19 cellular contexts compared by ENCODE assay signal in the genomic region with DNA sequence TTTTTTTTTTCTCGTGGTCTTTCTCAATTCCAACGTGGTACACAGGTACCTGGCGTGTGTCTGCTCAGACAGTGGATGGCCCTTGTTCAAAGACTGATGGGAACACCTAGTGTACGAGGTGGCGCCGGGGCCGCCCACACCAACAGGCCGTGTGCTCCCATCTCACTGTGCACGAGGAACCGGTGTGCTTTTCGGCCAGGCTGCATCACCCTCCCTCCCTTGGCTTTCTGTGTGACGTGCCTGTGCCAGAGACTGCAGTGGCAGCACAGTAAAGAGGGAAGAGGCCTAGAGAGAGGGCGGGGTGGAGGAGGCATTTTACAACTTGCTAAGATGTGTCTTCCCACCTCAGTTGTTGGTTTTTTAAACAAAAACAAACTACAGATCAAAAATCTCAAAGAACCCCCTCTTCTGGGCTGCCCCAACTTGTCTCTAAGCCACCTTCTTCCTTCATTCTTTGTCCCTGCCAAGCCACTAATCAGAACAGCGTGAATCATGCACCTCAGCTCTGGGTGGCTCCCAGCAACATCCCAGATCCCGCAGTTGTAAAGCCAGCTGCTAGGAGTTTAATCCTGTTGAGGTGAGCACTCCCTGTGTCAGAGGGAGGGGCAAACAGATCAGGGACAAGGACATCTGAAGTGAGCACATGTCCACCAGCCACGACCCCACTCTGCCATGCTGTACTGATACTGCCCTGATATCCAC. TPM values are rescaled to one million over a fixed set of nuclear protein-coding genes. Genes with fewer than 3 reads are reported as not detected.
DNase-seq lines count a peak whose midpoint lies in the region; ATAC-seq, FAIRE-seq and TF ChIP-seq lines count a peak whose summit lies in the region.
"Had no signal": no experiment of that assay in that cellular context is flagged by ENCODE, and none has a peak within 500 bp of the region (broad histone marks: within the 10 kb centered on the region; RNA-seq: fewer than 3 reads in every experiment).

No MANE protein-coding gene starts in this region.

- H2AK9ac ChIP-seq in IMR-90 (replicated peaks; ENCODE audit: low read depth, low read length, poor library complexity) = peak overlapping the region; percentile 67

- in situ Hi-C loops in IMR-90 (cut with MboI; ENCODE audit: low sequenced_read_pairs) = loop anchor here (25.0 kb wide), 1 partner anchor 477 kb away; no protein-coding TSS in a partner anchor

- H3K27ac ChIP-seq in IMR-90 (ENCODE audit: insufficient read depth, low read length) = no peak overlapping the region
- H3K27ac ChIP-seq in left ventricle myocardium inferior (replicated peaks) = peak overlapping the region; percentile 63
- H3K27ac ChIP-seq in small intestine (ENCODE audit: low read depth in 1 of 2, low read length in 1 of 2) = no peak overlapping the region
- H3K27ac ChIP-seq in body of pancreas = no peak overlapping the region
- H3K27ac ChIP-seq: BLaER1 treated with 17β-estradiol and CSF1 and Interleukin-3, amounts not matched to agents 10 nM and 100 nM had no signal

- H2BK15ac ChIP-seq in IMR-90 (ENCODE audit: low read depth, low read length) = no peak overlapping the region

- H3K36me3 Mint-ChIP-seq in brain = no peaks in the 10 kb centered on the region
- H3K36me3 Mint-ChIP-seq in WTC11 = no peaks in the 10 kb centered on the region
- H3K36me3 Mint-ChIP-seq: stimulated activated memory B cell treated with anti-CD40 and anti-IgM and Interleukin-4, amounts not matched to agents 10 μg/mL and 1 μg/mL and 100 μg/mL, for 72 hours had no signal

- no peak overlapping the region for H3K56ac ChIP-seq in IMR-90 (ENCODE audit: extremely low read depth, insufficient read depth, low read length)

- H3K4ac ChIP-seq in IMR-90 (ENCODE audit: low read depth, low read length) = peak overlapping the region; percentile 24; the same call in 1 of the 2 replicates

- TF ChIP-seq CTCF in IMR-90 (conservative IDR thresholded peaks at IDR 0.05; ENCODE audit: low read depth, low read length) = no peak
- no peak for TF ChIP-seq CTCF in brain (conservative IDR thresholded peaks at IDR 0.05)
- TF ChIP-seq CTCF in left ventricle myocardium inferior (IDR thresholded peaks at IDR 0.05; ENCODE audit: borderline replicate concordance) = no peak
- TF ChIP-seq CTCF in body of pancreas (IDR thresholded peaks at IDR 0.05) = no peak
- no peak for TF ChIP-seq CTCF in WTC11 (IDR thresholded peaks at IDR 0.05)

- H2BK5ac ChIP-seq in IMR-90 (ENCODE audit: low read depth, low read length, poor library complexity, severe bottlenecking) = no peak overlapping the region

- H3K4me3 Mint-ChIP-seq in brain = peak overlapping the region in 1 of 5 experiments; percentile 7
- H3K4me3 Mint-ChIP-seq in WTC11 = no peak overlapping the region
- H3K4me3 Mint-ChIP-seq: activated CD4-positive, alpha-beta T cell treated with anti-CD3 and anti-CD28 coated beads, Interleukin-2, amount 10 ng/mL, durations not matched to agents 7 days and 5 days; activated T-cell treated with anti-CD3 and anti-CD28 coated beads, Interleukin-2, amount 50 U/mL, for 72 hours; dendritic cell treated with granulocyte-macrophage colony-stimulating factor and Interleukin-4, amounts not matched to agents 40 ng/mL and 50 ng/mL, for 4 days; stimulated activated memory B cell treated with anti-CD40 and anti-IgM and Interleukin-4, amounts not matched to agents 10 μg/mL and 1 μg/mL and 100 μg/mL, for 72 hours had no signal

- no peak overlapping the region for H4K5ac ChIP-seq in IMR-90 (ENCODE audit: low read depth, low read length)

- no peak overlapping the region for H3K18ac ChIP-seq in IMR-90 (ENCODE audit: low read depth, low read length)

- peak overlapping the region; percentile 4; the same call in 1 of the 2 replicates for H3K14ac ChIP-seq in IMR-90 (replicated peaks; ENCODE audit: low read depth, low read length)

- no peak overlapping the region for H4K8ac ChIP-seq in IMR-90 (ENCODE audit: low read depth in 2 of 2, low read length in 2 of 2)

- CTCF ChIA-PET in IMR-90 (lab: Yijun Ruan, JAX) (no interaction called here), WTC11 (lab: Charles Lee) (interaction anchor here (0.5 kb wide), 1 partner anchor 12 kb away, joined by 4 read pairs; no protein-coding TSS in a partner anchor)

- H3K79me1 ChIP-seq in IMR-90 (ENCODE audit: low read depth in 1 of 2, low read length in 2 of 2) = no peaks in the 10 kb centered on the region

- H3K23ac ChIP-seq in IMR-90 (ENCODE audit: low read depth, low read length) = no peak overlapping the region

- H3K9me1 ChIP-seq in IMR-90 (ENCODE audit: insufficient read depth, low read length) = peaks cover 4% of the 10 kb centered on the region

- H2AK5ac ChIP-seq in IMR-90 (ENCODE audit: low read depth, low read length) = no peak overlapping the region; the same call in 1 of the 2 replicates

- peaks cover 0 to 2% (median 0%) of the 10 kb centered on the region in 5 experiments for H3K9me3 Mint-ChIP-seq in brain
- H3K9me3 Mint-ChIP-seq in WTC11 = peaks cover 3% of the 10 kb centered on the region
- H3K9me3 Mint-ChIP-seq: activated CD4-positive, alpha-beta T cell treated with anti-CD3 and anti-CD28 coated beads, Interleukin-2, amount 10 ng/mL, durations not matched to agents 7 days and 5 days; activated T-cell treated with anti-CD3 and anti-CD28 coated beads, Interleukin-2, amount 50 U/mL, for 72 hours; stimulated activated memory B cell treated with anti-CD40 and anti-IgM and Interleukin-4, amounts not matched to agents 10 μg/mL and 1 μg/mL and 100 μg/mL, for 72 hours had no signal

- H4K20me1 ChIP-seq in IMR-90 (ENCODE audit: insufficient read depth, low read length) = no peaks in the 10 kb centered on the region
- H4K20me1 ChIP-seq: BLaER1 treated with 17β-estradiol and CSF1 and Interleukin-3, amounts not matched to agents 10 nM and 100 nM had no signal

- no peak for TF ChIP-seq POLR2A in IMR-90 (IDR thresholded peaks at IDR 0.05; ENCODE audit: low read depth, low read length)
- no peak for TF ChIP-seq POLR2A in body of pancreas (IDR thresholded peaks at IDR 0.05)

- no peaks in the 10 kb centered on the region for H3K27me3 ChIP-seq in IMR-90 (ENCODE audit: control insufficient read depth, insufficient read depth, low read length)
- H3K27me3 ChIP-seq in left ventricle myocardium inferior (ENCODE audit: low read depth) = no peaks in the 10 kb centered on the region
- H3K27me3 ChIP-seq in small intestine (ENCODE audit: control insufficient read depth in 2 of 2, insufficient read depth in 2 of 2, low read length in 2 of 2) = no peaks in the 10 kb centered on the region
- no peaks in the 10 kb centered on the region for H3K27me3 ChIP-seq in body of pancreas
- H3K27me3 ChIP-seq: BLaER1 treated with 17β-estradiol and CSF1 and Interleukin-3, amounts not matched to agents 10 nM and 100 nM had no signal

- 100% methylated on average over 2 of the region's 16 CpGs; no CpG with 5 or more reads in 1 of the 2 experiments for WGBS in IMR-90 (ENCODE audit: extremely low coverage in 2 of 2, insufficient read length in 1 of 2), 2 experiments
- 77 to 87% (median 80%) methylated on average over 16 of the region's 16 CpGs for WGBS in small intestine, 3 donors
- 87 to 89% methylated on average over 16 of the region's 16 CpGs for WGBS in body of pancreas, 2 donors

- peaks cover 3% of the 10 kb centered on the region for H3K27me3 Mint-ChIP-seq in brain
- H3K27me3 Mint-ChIP-seq in WTC11 (ENCODE audit: low read depth) = peaks cover 5% of the 10 kb centered on the region
- H3K27me3 Mint-ChIP-seq: dendritic cell treated with granulocyte-macrophage colony-stimulating factor and Interleukin-4, amounts not matched to agents 40 ng/mL and 50 ng/mL, for 4 days; stimulated activated memory B cell treated with anti-CD40 and anti-IgM and Interleukin-4, amounts not matched to agents 10 μg/mL and 1 μg/mL and 100 μg/mL, for 72 hours had no signal

- H3K27ac Mint-ChIP-seq in brain (peak overlapping the region; percentile 43 to 89 (median 46)), WTC11 (no peak overlapping the region)
- H3K27ac Mint-ChIP-seq: activated CD4-positive, alpha-beta T cell treated with anti-CD3 and anti-CD28 coated beads, Interleukin-2, amount 10 ng/mL, durations not matched to agents 7 days and 5 days; activated T-cell treated with anti-CD3 and anti-CD28 coated beads, Interleukin-2, amount 50 U/mL, for 72 hours; dendritic cell treated with granulocyte-macrophage colony-stimulating factor and Interleukin-4, amounts not matched to agents 40 ng/mL and 50 ng/mL, for 4 days; progenitor cell of endocrine pancreas; stimulated activated memory B cell treated with anti-CD40 and anti-IgM and Interleukin-4, amounts not matched to agents 10 μg/mL and 1 μg/mL and 100 μg/mL, for 72 hours had no signal

- H3K36me3 ChIP-seq in IMR-90 (ENCODE audit: control insufficient read depth, insufficient read depth, low read length) = no peaks in the 10 kb centered on the region
- H3K36me3 ChIP-seq in left ventricle myocardium inferior = no peaks in the 10 kb centered on the region
- no peaks in the 10 kb centered on the region for H3K36me3 ChIP-seq in small intestine (ENCODE audit: control insufficient read depth in 2 of 2, insufficient read depth in 2 of 2, low read length in 2 of 2)
- no peaks in the 10 kb centered on the region for H3K36me3 ChIP-seq in body of pancreas (replicated peaks in 1 of 2; ENCODE audit: insufficient read depth in 1 of 2, low read depth in 2 of 2)

- H3K4me2 ChIP-seq in IMR-90 (ENCODE audit: low read depth, low read length) = no peak overlapping the region
- H3K4me2 ChIP-seq: BLaER1 treated with 17β-estradiol and CSF1 and Interleukin-3, amounts not matched to agents 10 nM and 100 nM had no signal

- no peaks in the 10 kb centered on the region; the same call in 1 of the 2 replicates for H3K4me1 ChIP-seq in IMR-90 (ENCODE audit: control insufficient read depth, insufficient read depth, low read length)
- H3K4me1 ChIP-seq in left ventricle myocardium inferior = peaks cover 46% of the 10 kb centered on the region
- no peaks in the 10 kb centered on the region for H3K4me1 ChIP-seq in small intestine (ENCODE audit: control insufficient read depth in 2 of 2, insufficient read depth in 1 of 2, low read depth in 1 of 2, low read length in 1 of 2)
- no peaks in the 10 kb centered on the region for H3K4me1 ChIP-seq in body of pancreas

- ATAC-seq in IMR-90 (ENCODE audit: low read depth) (no peak), GM21529 (IDR thresholded peaks at IDR 0.05; ENCODE audit: unreplicated experiment) (no peak), body of pancreas (no peak), WTC11 (no peak)
- ATAC-seq: activated T-cell treated with anti-CD3 and anti-CD28 coated beads, Interleukin-2, amount 50 U/mL, for 72 hours; stimulated activated memory B cell treated with anti-CD40 and anti-IgM and Interleukin-4, amounts not matched to agents 10 μg/mL and 1 μg/mL and 100 μg/mL, for 72 hours had no signal

- H3K9me3 ChIP-seq in IMR-90 (ENCODE audit: control insufficient read depth, insufficient read depth, low read length) (no peaks in the 10 kb centered on the region), left ventricle myocardium inferior (replicated peaks) (no peaks in the 10 kb centered on the region), small intestine (ENCODE audit: control insufficient read depth, low read depth) (no peaks in the 10 kb centered on the region), body of pancreas (no peaks in the 10 kb centered on the region)

- dilution Hi-C loops in IMR-90 (cut with HindIII; ENCODE audit: low sequenced_read_pairs, unreplicated experiment) = no loop called here

- no peak for TF ChIP-seq RAD21 in IMR-90 (IDR thresholded peaks at IDR 0.05; ENCODE audit: low read length)

- H3K4me1 Mint-ChIP-seq in brain = peaks cover 59% of the 10 kb centered on the region
- no peaks in the 10 kb centered on the region for H3K4me1 Mint-ChIP-seq in WTC11

- H4K91ac ChIP-seq in IMR-90 (ENCODE audit: insufficient read depth, low read depth, low read length) = no peak overlapping the region

- no peak for DNase-seq in IMR-90
- no peak for DNase-seq in left ventricle myocardium inferior
- DNase-seq in small intestine = peak; percentile 21
- no peak for DNase-seq in body of pancreas
- no peak for DNase-seq in DMS79 (lab: John Stamatoyannopoulos, UW)
- DNase-seq in WTC11 (ENCODE audit: low spot score) = no peak
- DNase-seq: activated CD4-positive, alpha-beta T cell treated with anti-CD3 and anti-CD28 coated beads, Interleukin-2, amount 10 ng/mL, durations not matched to agents 7 days and 5 days; activated T-cell treated with anti-CD3 and anti-CD28 coated beads, Interleukin-2, amount 50 U/mL, for 72 hours; DND-41; islet precursor cell; NCI-H2171 treated with DMSO at 0.1 percent for 48 hours; stimulated activated CD4-positive, alpha-beta T cell treated with anti-CD3 and anti-CD28 coated beads, Interleukin-4, amount 100 ng/mL, for 4 hours; T-helper 2 cell had no signal

- no TSS peak for BruUV-seq in IMR-90 (replicated peaks; lab: Mats Ljungman, UMichigan)

- H2AFZ ChIP-seq in IMR-90 (replicated peaks; ENCODE audit: low read length, poor library complexity) = peak overlapping the region; percentile 56

- FAIRE-seq in small intestine (lab: Jason Lieb, UNC) = no peak

- no peak overlapping the region for H3K9ac ChIP-seq in IMR-90 (ENCODE audit: low read depth, low read length)
- H3K9ac ChIP-seq: BLaER1 treated with 17β-estradiol and CSF1 and Interleukin-3, amounts not matched to agents 10 nM and 100 nM had no signal

- POLR2A ChIA-PET in IMR-90 (lab: Charles Lee; ENCODE audit: unreplicated experiment) = no interaction called here
- POLR2A ChIA-PET in WTC11 (lab: Charles Lee) = no interaction called here

- H3K4me3 ChIP-seq in IMR-90 (ENCODE audit: insufficient read depth, low read depth, low read length) = no peak overlapping the region
- H3K4me3 ChIP-seq in left ventricle myocardium inferior = no peak overlapping the region
- no peak overlapping the region for H3K4me3 ChIP-seq in small intestine (ENCODE audit: low read depth in 1 of 2, low read length in 2 of 2)
- H3K4me3 ChIP-seq in body of pancreas = no peak overlapping the region
- H3K4me3 ChIP-seq: BLaER1 treated with 17β-estradiol and CSF1 and Interleukin-3, amounts not matched to agents 10 nM and 100 nM had no signal

- intact Hi-C loops in IMR-90 (cut with micrococcal nuclease) = no loop called here
- intact Hi-C loops in left ventricle myocardium inferior (cut with micrococcal nuclease) = no loop called here
- intact Hi-C loops in body of pancreas (cut with DNase I) = no loop called here

- H2BK20ac ChIP-seq in IMR-90 (ENCODE audit: low read depth, low read length) = no peak overlapping the region

- H2BK120ac ChIP-seq in IMR-90 (ENCODE audit: low read depth, low read length) = no peak overlapping the region

RNA-seq across cellular contexts. Expression of gene IRF2BP2, which starts 20.8 kb away (rescaled TPM):
- total RNA-seq in IMR-90 (2012; rRNA removed) (37.2 and 47.0 TPM in 2 replicates), left ventricle myocardium inferior (126 TPM), body of pancreas (10 to 100 TPM; 82.7 to 83.3 TPM), WTC11 (2021) (61.9 to 70.9 TPM (median 62.4 TPM) in 3 replicates)
- polyA plus RNA-seq in IMR-90 (2012; rRNA removed) (56.5 and 66.6 TPM in 2 replicates), brain (ENCODE audit: insufficient read depth, low read depth, low replicate concordance) (163 TPM), small intestine (10 to 100 TPM; 42.4 to 80.6 (median 47.2) TPM)
- polyA plus RNA-seq in IMR-90 (2012; cell fraction: cytosol; rRNA removed) = 12.6 and 82.3 TPM in 2 replicates
- polyA plus RNA-seq in IMR-90 (2012; cell fraction: nucleus; rRNA removed; ENCODE audit: low replicate concordance) = 216 and 242 TPM in 2 replicates
